15 cellular contexts compared by ENCODE assay signal in genomic region chr6:161151059-161151645, GRCh38.
DNase-seq lines count a peak whose midpoint lies in the region; ATAC-seq and TF ChIP-seq lines count a peak whose summit lies in the region.
"Had no signal": no experiment of that assay in that cellular context is flagged by ENCODE, and none has a peak within 500 bp of the region (broad histone marks: within the 10 kb centered on the region; RNA-seq: fewer than 3 reads in every experiment).

No MANE protein-coding gene starts in this region.

- peaks cover 2% of the 10 kb centered on the region; the same call in 1 of the 2 replicates for H3K9me3 Mint-ChIP-seq in WTC11
- H3K9me3 Mint-ChIP-seq: CD4-positive, alpha-beta T cell; HFFc6 had no signal

- POLR2A ChIA-PET in WTC11 (lab: Charles Lee): no interaction called here

- H3K27me3 Mint-ChIP-seq in WTC11 (ENCODE audit: low read depth): no peaks in the 10 kb centered on the region
- H3K27me3 Mint-ChIP-seq: B cell; CD4-positive, alpha-beta T cell had no signal

- in situ Hi-C loops in G401 (cut with HindIII; ENCODE audit: low sequenced_read_pairs): no loop called here

- DNase-seq in Ammon's horn (ENCODE audit: low spot score): peak; percentile 49
- no peak for DNase-seq in WTC11 (ENCODE audit: low spot score)
- no peak for DNase-seq in mesendoderm
- peak; percentile 52 for DNase-seq in sigmoid colon
- no peak for DNase-seq in HCEC 1CT
- no peak for DNase-seq in G401 (ENCODE audit: low spot score)
- DNase-seq: ACHN, C1 segment of cervical spinal cord, Calu3, DMS 273 treated with DMSO at 0.1 percent for 48 hours, HFFc6 had no signal

- no peak overlapping the region for H3K9ac ChIP-seq in mesendoderm (ENCODE audit: low read length)

- peaks cover 28% of the 10 kb centered on the region for H3K36me3 Mint-ChIP-seq in WTC11

- TF ChIP-seq CTCF in WTC11 (IDR thresholded peaks at IDR 0.05): no peak
- no peak for TF ChIP-seq CTCF in sigmoid colon (IDR thresholded peaks at IDR 0.05)

- H3K4me3 ChIP-seq in mesendoderm (ENCODE audit: low read length): no peak overlapping the region
- H3K4me3 ChIP-seq in sigmoid colon: no peak overlapping the region
- H3K4me3 ChIP-seq: HAP-1 had no signal

- no peak for TF ChIP-seq POLR2A in sigmoid colon (IDR thresholded peaks at IDR 0.05)

- CTCF ChIA-PET in WTC11 (lab: Charles Lee): interaction anchor here (0.9 to 2.6 kb wide), 3 partner anchors 218 to 224 kb away, joined by 3 to 19 read pairs (median 3); no protein-coding TSS in a partner anchor

- no peaks in the 10 kb centered on the region for H3K4me1 Mint-ChIP-seq in WTC11
- H3K4me1 Mint-ChIP-seq: B cell had no signal

- H3K23ac ChIP-seq in mesendoderm (ENCODE audit: low read length): no peak overlapping the region

- intact Hi-C loops in sigmoid colon (cut with DNase I): no loop called here

- no peak overlapping the region for H2AK5ac ChIP-seq in mesendoderm (ENCODE audit: low read length)

- H3K9me3 ChIP-seq in sigmoid colon: no peaks in the 10 kb centered on the region
- H3K9me3 ChIP-seq: HAP-1 had no signal

- no peak for TF ChIP-seq EP300 in sigmoid colon (IDR thresholded peaks at IDR 0.05)

- no peak overlapping the region for H3K4me2 ChIP-seq in mesendoderm (ENCODE audit: low read length)

- peak overlapping the region; percentile 37; the same call in 1 of the 2 replicates for H3K27ac Mint-ChIP-seq in WTC11
- H3K27ac Mint-ChIP-seq: B cell; CD4-positive, alpha-beta T cell had no signal

- peak overlapping the region; percentile 15 for H3K56ac ChIP-seq in mesendoderm (ENCODE audit: low read length)

- H3K27me3 ChIP-seq in mesendoderm (ENCODE audit: insufficient read depth, low read length, poor library complexity) (no peaks in the 10 kb centered on the region), sigmoid colon (no peaks in the 10 kb centered on the region)

- H3K18ac ChIP-seq in mesendoderm (ENCODE audit: low read length): no peak overlapping the region

- peaks cover 2% of the 10 kb centered on the region for H3K79me1 ChIP-seq in mesendoderm (ENCODE audit: low read length)

- H3K36me3 ChIP-seq in mesendoderm (ENCODE audit: control insufficient read depth, insufficient read depth, low read length) (peaks cover 8% of the 10 kb centered on the region), sigmoid colon (peaks cover 3 to 46% (median 8%) of the 10 kb centered on the region in 4 donors)
- H3K36me3 ChIP-seq: HAP-1 had no signal

- WGBS in mesendoderm (ENCODE audit: extremely low coverage, insufficient coverage, low lambda C conversion rate): no CpG with 5 or more reads among the region's 18 CpGs
- 93 to 95% methylated on average over 18 of the region's 18 CpGs for WGBS in sigmoid colon, 2 donors

- no peaks in the 10 kb centered on the region for H3K4me1 ChIP-seq in mesendoderm (ENCODE audit: control insufficient read depth, low read depth, low read length)
- H3K4me1 ChIP-seq in sigmoid colon: no peaks in the 10 kb centered on the region
- H3K4me1 ChIP-seq: HAP-1 had no signal

- no peak overlapping the region for H2BK120ac ChIP-seq in mesendoderm (ENCODE audit: low read depth, low read length)

- H2BK5ac ChIP-seq in mesendoderm (ENCODE audit: low read length): no peak overlapping the region

- H2BK15ac ChIP-seq in mesendoderm (replicated peaks; ENCODE audit: low read depth): no peak overlapping the region

- no peak for ATAC-seq in WTC11
- no peak for ATAC-seq in esophagus mucosa

- no peak overlapping the region for H4K5ac ChIP-seq in mesendoderm (ENCODE audit: low read length)

- H4K8ac ChIP-seq in mesendoderm (ENCODE audit: low read depth, low read length): no peak overlapping the region

- no peak overlapping the region for H3K4ac ChIP-seq in mesendoderm (ENCODE audit: low read depth, low read length)

- H3K4me3 Mint-ChIP-seq in WTC11: no peak overlapping the region
- H3K4me3 Mint-ChIP-seq: B cell; CD4-positive, alpha-beta T cell; HFFc6 had no signal

- H3K27ac ChIP-seq in mesendoderm (ENCODE audit: low read depth, low read length) (no peak overlapping the region), sigmoid colon (no peak overlapping the region)

- no peaks in the 10 kb centered on the region for H3K79me2 ChIP-seq in mesendoderm (ENCODE audit: control insufficient read depth, insufficient read depth, low read length)

TF ChIP-seq in WTC11, 78 proteins besides CTCF, POLR2A, EP300 and RAD21 (continues in another document):
- TF ChIP-seq ZNF423 (CRISPR knock-in tag; IDR thresholded peaks at IDR 0.05): no peak
- no peak for TF ChIP-seq PREB (CRISPR knock-in tag; IDR thresholded peaks at IDR 0.05; ENCODE audit: borderline replicate concordance)
- TF ChIP-seq ZNF532 (CRISPR knock-in tag; IDR thresholded peaks at IDR 0.05; ENCODE audit: borderline replicate concordance): no peak
- no peak for TF ChIP-seq E2F1 (CRISPR knock-in tag; IDR thresholded peaks at IDR 0.05)
- TF ChIP-seq ZBTB43 (CRISPR knock-in tag; IDR thresholded peaks at IDR 0.05): no peak
- TF ChIP-seq NR2C2 (CRISPR knock-in tag; IDR thresholded peaks at IDR 0.05): no peak
- no peak for TF ChIP-seq JAZF1 (CRISPR knock-in tag; IDR thresholded peaks at IDR 0.05)
- no peak for TF ChIP-seq OVOL2 (CRISPR knock-in tag; IDR thresholded peaks at IDR 0.05; ENCODE audit: borderline replicate concordance)
- TF ChIP-seq CREM (CRISPR knock-in tag; IDR thresholded peaks at IDR 0.05): no peak
- TF ChIP-seq TEAD4 (CRISPR knock-in tag; IDR thresholded peaks at IDR 0.05): no peak
- TF ChIP-seq JUN (CRISPR knock-in tag; IDR thresholded peaks at IDR 0.05): no peak
- no peak for TF ChIP-seq CBFB (CRISPR knock-in tag; IDR thresholded peaks at IDR 0.05; ENCODE audit: low read depth)

Comparison
In these comparisons a context has a peak if more than half of its experiments do, and no peak if none do; other contexts are left out.
1. DNase-seq: peak in Ammon's horn (single experiment) and sigmoid colon (single experiment); none in WTC11 (single experiment), mesendoderm (single experiment), HCEC 1CT (single experiment) and G401 (single experiment).